ENCODE assay signal across 9 cellular contexts in the genomic region with DNA sequence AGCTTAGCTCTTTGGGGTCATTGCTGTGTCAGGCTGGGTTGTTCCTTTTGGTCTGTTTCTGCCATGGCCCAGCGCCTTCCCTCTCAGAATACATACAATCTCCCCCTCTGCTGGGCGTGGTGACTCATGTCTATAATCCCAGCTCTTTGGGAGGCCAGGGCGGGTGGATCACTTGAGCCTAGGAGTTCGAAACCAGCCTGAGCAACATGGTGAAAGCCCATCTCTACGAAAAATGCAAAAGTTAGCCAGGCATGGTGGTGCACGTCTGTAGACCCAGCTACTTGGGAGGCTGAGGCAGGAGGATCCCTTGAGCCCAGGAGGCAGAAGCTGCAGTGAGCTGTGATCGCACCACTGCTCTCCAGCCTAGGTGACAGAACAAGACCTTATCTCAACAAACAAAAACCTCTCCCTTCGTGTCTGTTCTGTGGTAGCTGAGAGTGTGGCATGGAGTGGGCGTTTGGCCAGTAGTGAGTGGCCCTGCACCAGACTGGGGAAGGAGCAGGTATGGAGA. TPM values are rescaled to one million over a fixed set of nuclear protein-coding genes. Genes with fewer than 3 reads are reported as not detected.
DNase-seq lines count a peak whose midpoint lies in the region; ATAC-seq lines count a peak whose summit lies in the region.
"Had no signal": no experiment of that assay in that cellular context is flagged by ENCODE, and none has a peak within 500 bp of the region (broad histone marks: within the 10 kb centered on the region; RNA-seq: fewer than 3 reads in every experiment).

No MANE protein-coding gene starts in this region.

- H3K27ac ChIP-seq in BLaER1: no peak overlapping the region
- H3K27ac ChIP-seq: cardiac muscle cell had no signal

- DNase-seq in RPMI7951 (ENCODE audit: low read depth) (peak; percentile 10), glomerular visceral epithelial cell (ENCODE audit: extremely low spot score) (peak; percentile 54), occipital lobe (lab: John Stamatoyannopoulos, UW) (no peak), hepatic stellate cell (ENCODE audit: low spot score) (no peak), AG08395 (ENCODE audit: low spot score) (no peak)

- ATAC-seq in GM19395 (IDR thresholded peaks at IDR 0.05; ENCODE audit: unreplicated experiment): peak; percentile 6
- ATAC-seq in GM21717 (IDR thresholded peaks at IDR 0.05; ENCODE audit: unreplicated experiment): no peak

- peaks cover 64% of the 10 kb centered on the region for H3K36me3 ChIP-seq in BLaER1

- peak overlapping the region; percentile 34; the same call in 1 of the 2 replicates for H3K9ac ChIP-seq in BLaER1

- no peak overlapping the region for H3K4me3 ChIP-seq in BLaER1
- H3K4me3 ChIP-seq: cardiac muscle cell had no signal

- no peaks in the 10 kb centered on the region for H3K9me3 ChIP-seq in BLaER1

- no peaks in the 10 kb centered on the region for H4K20me1 ChIP-seq in BLaER1

- H3K4me1 ChIP-seq in BLaER1: peaks cover 48% of the 10 kb centered on the region

- H3K27me3 ChIP-seq in BLaER1: no peaks in the 10 kb centered on the region
- H3K27me3 ChIP-seq: cardiac muscle cell had no signal

- no peak overlapping the region for H3K4me2 ChIP-seq in BLaER1

RNA-seq across cellular contexts. Expression of a gene that starts 35.7 kb away (rescaled TPM):
- total RNA-seq in RPMI7951 (2014; rRNA removed; shearing (Covaris generic)): 9.9 and 11.2 TPM in 2 replicates
- 31.5 TPM for total RNA-seq in occipital lobe

RNA-seq across cellular contexts. Expression of a gene that starts 46.7 kb away (rescaled TPM):
- 146 and 161 TPM in 2 replicates for total RNA-seq in RPMI7951 (2014; rRNA removed; shearing (Covaris generic))
- 28.9 TPM for total RNA-seq in occipital lobe

RNA-seq across cellular contexts. Expression of a gene that starts 56.2 kb away (rescaled TPM):
- total RNA-seq in RPMI7951 (2014; rRNA removed; shearing (Covaris generic)): 6.0 and 9.3 TPM in 2 replicates
- total RNA-seq in occipital lobe: 33.1 TPM

Comparison
In these comparisons a context has a peak if more than half of its experiments do, and no peak if none do; other contexts are left out.
1. DNase-seq: peak in RPMI7951 (single experiment) and glomerular visceral epithelial cell (single experiment); none in occipital lobe (single experiment), hepatic stellate cell (single experiment) and AG08395 (single experiment).